8 cellular contexts compared by ENCODE assay signal in genomic region chr3:169846458-169847193, GRCh38.
DNase-seq lines count a peak whose midpoint lies in the region; ATAC-seq and TF ChIP-seq lines count a peak whose summit lies in the region.

No MANE protein-coding gene starts in this region.

- POLR2A ChIA-PET in RWPE1 (lab: Yijun Ruan, JAX; ENCODE audit: low non-redundant PET) = no interaction called here

- ATAC-seq in GM18868 (IDR thresholded peaks at IDR 0.05; ENCODE audit: unreplicated experiment) (peak; percentile 99), HG02852 (IDR thresholded peaks at IDR 0.05; ENCODE audit: unreplicated experiment) (peak; percentile 100)

- TF ChIP-seq CTCF in RWPE1 (conservative IDR thresholded peaks at IDR 0.05; ENCODE audit: low read depth) = no peak

- H3K27ac ChIP-seq in RWPE1 = peak overlapping the region; percentile 66

- CTCF ChIA-PET in RWPE1 (lab: Yijun Ruan, JAX) = no interaction called here

- no peak for TF ChIP-seq POLR2A in erythroblast (IDR thresholded peaks at IDR 0.05; ENCODE audit: low read length)

- peak; percentile 82 for DNase-seq in RWPE1 (ENCODE audit: low spot score)
- peak; percentile 34 for DNase-seq in skeletal muscle cell (ENCODE audit: low read depth)
- no peak for DNase-seq in NCI-H774 (lab: John Stamatoyannopoulos, UW)
- no peak for DNase-seq in NCI-H345 (lab: John Stamatoyannopoulos, UW)
- no peak for DNase-seq in erythroblast (lab: John Stamatoyannopoulos, UW)
- DNase-seq in HuH-7 (ENCODE audit: low spot score) = no peak

- H3K4me3 ChIP-seq in skeletal muscle cell (ENCODE audit: low read depth, low read length) = no peak overlapping the region

Comparison
In these comparisons a context has a peak if more than half of its experiments do, and no peak if none do; other contexts are left out.
1. DNase-seq: peak in RWPE1 (single experiment) and skeletal muscle cell (single experiment); none in NCI-H774 (single experiment), NCI-H345 (single experiment), erythroblast (0 of 2) and HuH-7 (single experiment).